In the genomic region with DNA sequence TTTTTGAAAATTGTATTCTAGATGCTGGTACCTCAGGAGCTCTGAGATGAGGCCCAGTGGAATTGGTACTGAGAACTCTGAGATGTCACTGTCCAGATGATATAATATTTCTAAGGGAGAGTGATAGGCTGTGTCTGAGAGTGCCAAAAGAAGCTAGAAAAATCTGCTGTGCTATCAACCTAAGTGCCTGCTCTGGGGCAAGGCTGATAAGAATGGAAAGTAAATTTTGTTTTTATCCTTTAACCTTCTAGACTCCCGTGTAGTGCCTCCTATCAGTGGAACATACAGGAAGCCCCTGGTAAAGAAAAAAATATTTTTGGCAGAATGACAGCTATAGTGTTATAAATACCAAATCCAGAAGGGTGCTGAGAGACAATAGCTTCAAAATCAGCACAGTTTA, we compare ENCODE assay signal across 1 cellular context.
TF ChIP-seq lines count a peak whose summit lies in the region.

No MANE protein-coding gene starts in this region.

TF ChIP-seq in K562, 482 proteins besides CTCF, POLR2A, EP300 and RAD21 (continued from another document):
- TF ChIP-seq PKNOX1 (IDR thresholded peaks at IDR 0.05): peak; percentile 65
- peak; percentile 68 for TF ChIP-seq TAL1 (IDR thresholded peaks at IDR 0.05)
- TF ChIP-seq MTA3 (IDR thresholded peaks at IDR 0.05; ENCODE audit: borderline replicate concordance): peak; percentile 43; the same call in 1 of the 2 replicates
- TF ChIP-seq ARNT (IDR thresholded peaks at IDR 0.05): 0 out of 4 replicates have a peak, but pooled peaks of 1 of the 2 experiments have one; percentile 56
- TF ChIP-seq FOXM1 (IDR thresholded peaks at IDR 0.05; ENCODE audit: low read depth): peak; percentile 54
- no peak for TF ChIP-seq FOXM1 (CRISPR knock-in tag; IDR thresholded peaks at IDR 0.05; ENCODE audit: low read depth)
- peak; percentile 41; the same call in 1 of the 2 replicates for TF ChIP-seq STAT5A (IDR thresholded peaks at IDR 0.05; ENCODE audit: borderline replicate concordance, low read length)
- no peak for TF ChIP-seq NFE2 (IDR thresholded peaks at IDR 0.05; ENCODE audit: low read depth)
- TF ChIP-seq TRIM28 (IDR thresholded peaks at IDR 0.05): peak; percentile 57; the same call in 1 of the 2 replicates
- 0 out of 2 replicates have a peak, but pooled peaks have one; percentile 56 for TF ChIP-seq POLR2AphosphoS5 (IDR thresholded peaks at IDR 0.05; ENCODE audit: control insufficient read depth, insufficient read depth, low read depth, low read length)
- peak; percentile 66 for TF ChIP-seq GATAD2B (IDR thresholded peaks at IDR 0.05; ENCODE audit: borderline replicate concordance)
- TF ChIP-seq KLF16 (IDR thresholded peaks at IDR 0.05): peak; percentile 17; the same call in 1 of the 2 replicates
- TF ChIP-seq SMAD4 (CRISPR knock-in tag; conservative IDR thresholded peaks at IDR 0.05): 0 out of 2 replicates have a peak, but pooled peaks have one; percentile 23
- TF ChIP-seq ZNF592 (IDR thresholded peaks at IDR 0.05): no peak
- TF ChIP-seq ZNF561 (CRISPR knock-in tag; conservative IDR thresholded peaks at IDR 0.05): no peak
- no peak for TF ChIP-seq ERF (CRISPR knock-in tag; IDR thresholded peaks at IDR 0.05)
- TF ChIP-seq MTA2 (IDR thresholded peaks at IDR 0.05; ENCODE audit: low read depth): peak; percentile 60
- peak; percentile 77 for TF ChIP-seq TCF3 (CRISPR knock-in tag; IDR thresholded peaks at IDR 0.05)
- peak; percentile 73 for TF ChIP-seq DPF2 (IDR thresholded peaks at IDR 0.05)
- peak; percentile 78 for TF ChIP-seq MEIS2 (IDR thresholded peaks at IDR 0.05; ENCODE audit: partially characterized antibody)
- no peak for TF ChIP-seq FOXK2 (conservative IDR thresholded peaks at IDR 0.05 in 1 of 2, IDR thresholded peaks at IDR 0.05 in 1 of 2; ENCODE audit: low read depth in 2 of 2)
- TF ChIP-seq LEF1 (IDR thresholded peaks at IDR 0.05): no peak
- TF ChIP-seq CBFA2T3 (IDR thresholded peaks at IDR 0.05): peak; percentile 91
- no peak for TF ChIP-seq ZNF586 (CRISPR knock-in tag; conservative IDR thresholded peaks at IDR 0.05)
- peak; percentile 83 for TF ChIP-seq CBFA2T2 (conservative IDR thresholded peaks at IDR 0.05)
- peak in 1 of 2 experiments; percentile 8; a peak in 1 of 4 replicates for TF ChIP-seq KDM1A (IDR thresholded peaks at IDR 0.05)
- peak; percentile 84; the same call in 1 of the 2 replicates for TF ChIP-seq MECOM (CRISPR knock-in tag; IDR thresholded peaks at IDR 0.05)
- TF ChIP-seq SMARCE1 (IDR thresholded peaks at IDR 0.05): 0 out of 2 replicates have a peak, but pooled peaks have one; percentile 24
- TF ChIP-seq SMARCA4 (IDR thresholded peaks at IDR 0.05): peak; percentile 73
- no peak for TF ChIP-seq ZNF507 (tag; conservative IDR thresholded peaks at IDR 0.05)
- TF ChIP-seq ZFP1 (CRISPR knock-in tag; IDR thresholded peaks at IDR 0.05): peak; percentile 100
- TF ChIP-seq SOX6 (IDR thresholded peaks at IDR 0.05): peak; percentile 56; the same call in 1 of the 2 replicates
- TF ChIP-seq TBL1XR1 (IDR thresholded peaks at IDR 0.05; ENCODE audit: low read length in 2 of 2): peak in 1 of 2 experiments; percentile 46; a peak in 1 of 4 replicates
- TF ChIP-seq ZC3H4 (CRISPR knock-in tag; IDR thresholded peaks at IDR 0.05; ENCODE audit: borderline replicate concordance): no peak
- no peak for TF ChIP-seq PHF21A (IDR thresholded peaks at IDR 0.05; ENCODE audit: borderline replicate concordance, low read depth)
- no peak for TF ChIP-seq ZBTB8A (IDR thresholded peaks at IDR 0.05; ENCODE audit: partially characterized antibody)
- peak; percentile 83 for TF ChIP-seq ARID1B (IDR thresholded peaks at IDR 0.05)
- TF ChIP-seq NFIC (IDR thresholded peaks at IDR 0.05): peak; percentile 84
- TF ChIP-seq TEAD4 (IDR thresholded peaks at IDR 0.05; ENCODE audit: low read length): peak; percentile 76
- TF ChIP-seq TEAD4 (CRISPR knock-in tag; IDR thresholded peaks at IDR 0.05; ENCODE audit: borderline replicate concordance): no peak
- TF ChIP-seq NCOR1 (IDR thresholded peaks at IDR 0.05): peak; percentile 83
- no peak for TF ChIP-seq PBX2 (CRISPR knock-in tag; IDR thresholded peaks at IDR 0.05; ENCODE audit: low read depth)
- TF ChIP-seq PBX2 (tag; conservative IDR thresholded peaks at IDR 0.05; ENCODE audit: low read depth): 0 out of 2 replicates have a peak, but pooled peaks have one; percentile 36
- peak; percentile 68 for TF ChIP-seq CCNT2 (IDR thresholded peaks at IDR 0.05; ENCODE audit: borderline replicate concordance, extremely low read depth, insufficient read length, low read depth, low read length)
- TF ChIP-seq, protein P1, sequence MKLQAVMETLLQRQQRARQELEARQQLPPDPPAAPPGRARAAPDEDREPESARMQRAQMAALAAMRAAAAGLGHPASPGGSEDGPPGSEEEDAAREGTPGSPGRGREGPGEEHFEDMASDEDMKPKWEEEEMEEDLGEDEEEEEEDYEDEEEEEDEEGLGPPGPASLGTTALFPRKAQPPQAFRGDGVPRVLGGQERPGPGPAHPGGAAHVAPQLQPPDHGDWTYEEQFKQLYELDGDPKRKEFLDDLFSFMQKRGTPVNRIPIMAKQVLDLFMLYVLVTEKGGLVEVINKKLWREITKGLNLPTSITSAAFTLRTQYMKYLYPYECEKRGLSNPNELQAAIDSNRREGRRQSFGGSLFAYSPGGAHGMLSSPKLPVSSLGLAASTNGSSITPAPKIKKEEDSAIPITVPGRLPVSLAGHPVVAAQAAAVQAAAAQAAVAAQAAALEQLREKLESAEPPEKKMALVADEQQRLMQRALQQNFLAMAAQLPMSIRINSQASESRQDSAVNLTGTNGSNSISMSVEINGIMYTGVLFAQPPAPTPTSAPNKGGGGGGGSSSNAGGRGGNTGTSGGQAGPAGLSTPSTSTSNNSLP (IDR thresholded peaks at IDR 0.05; ENCODE audit: borderline replicate concordance, low read depth, low read length): peak; percentile 62; the same call in 1 of the 2 replicates
- no peak for TF ChIP-seq PTBP1 (IDR thresholded peaks at IDR 0.05; ENCODE audit: low read depth, low read length)
